Comparison of ENCODE assay signal across 25 cellular contexts in the genomic region with DNA sequence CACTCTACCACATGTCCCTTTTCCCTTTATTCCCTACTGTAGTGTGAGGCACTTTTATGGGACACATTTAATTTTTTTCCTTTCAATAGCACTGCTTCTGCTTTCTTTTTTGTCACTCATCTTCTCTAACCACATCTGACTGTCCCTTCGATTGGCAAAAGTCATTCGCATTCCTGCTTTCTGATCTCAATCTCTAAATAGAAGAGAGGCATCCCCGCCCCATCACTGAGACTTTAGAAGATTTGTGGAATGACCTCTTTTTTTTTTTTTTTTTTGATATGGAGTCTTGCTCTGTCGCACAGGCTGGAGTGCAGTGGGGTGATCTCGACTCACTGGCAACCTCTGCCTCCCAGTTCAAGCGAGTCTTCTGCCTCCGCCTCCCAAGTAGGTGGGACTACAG. TPM values are rescaled to one million over a fixed set of nuclear protein-coding genes. Genes with fewer than 3 reads are reported as not detected.
DNase-seq lines count a peak whose midpoint lies in the region; ATAC-seq and TF ChIP-seq lines count a peak whose summit lies in the region.
"Had no signal": no experiment of that assay in that cellular context is flagged by ENCODE, and none has a peak within 500 bp of the region (broad histone marks: within the 10 kb centered on the region; RNA-seq: fewer than 3 reads in every experiment).

No MANE protein-coding gene starts in this region.

- no peak for ATAC-seq in activated T-cell treated with anti-CD3 and anti-CD28 coated beads, Interleukin-2, amount 50 U/mL, for 4 hours
- ATAC-seq in HG03432 (IDR thresholded peaks at IDR 0.05; ENCODE audit: unreplicated experiment) = peak; percentile 3
- ATAC-seq in effector memory CD8-positive, alpha-beta T cell (replicated peaks) = no peak
- ATAC-seq: A549, HCT116, left cardiac atrium had no signal

- no peak for TF ChIP-seq CTCF in type B pancreatic cell (conservative IDR thresholded peaks at IDR 0.05)

- H3K4me1 Mint-ChIP-seq in activated T-cell treated with anti-CD3 and anti-CD28 coated beads, Interleukin-2, amount 50 U/mL, for 4 hours (ENCODE audit: low read depth) = peaks cover 83% of the 10 kb centered on the region
- H3K4me1 Mint-ChIP-seq in effector memory CD8-positive, alpha-beta T cell (ENCODE audit: low read depth in 2 of 2) = peaks cover 42 to 75% of the 10 kb centered on the region in 2 donors
- H3K4me1 Mint-ChIP-seq in type B pancreatic cell (ENCODE audit: unreplicated experiment) = peaks cover 45% of the 10 kb centered on the region

- peaks cover 12% of the 10 kb centered on the region for H3K36me3 Mint-ChIP-seq in activated T-cell treated with anti-CD3 and anti-CD28 coated beads, Interleukin-2, amount 50 U/mL, for 4 hours (ENCODE audit: insufficient read depth)
- H3K36me3 Mint-ChIP-seq in effector memory CD8-positive, alpha-beta T cell (ENCODE audit: insufficient read depth) = peaks cover 18% of the 10 kb centered on the region
- H3K36me3 Mint-ChIP-seq in type B pancreatic cell = peaks cover 5% of the 10 kb centered on the region
- H3K36me3 Mint-ChIP-seq: immature natural killer cell had no signal

- H3K9me3 Mint-ChIP-seq in activated T-cell treated with anti-CD3 and anti-CD28 coated beads, Interleukin-2, amount 50 U/mL, for 4 hours = no peaks in the 10 kb centered on the region
- no peaks in the 10 kb centered on the region for H3K9me3 Mint-ChIP-seq in effector memory CD8-positive, alpha-beta T cell
- no peaks in the 10 kb centered on the region for H3K9me3 Mint-ChIP-seq in type B pancreatic cell
- H3K9me3 Mint-ChIP-seq: activated CD4-positive, alpha-beta T cell treated with anti-CD3 and anti-CD28 coated beads, Interleukin-2, amount 10 ng/mL, durations not matched to agents 7 days and 5 days; activated naive CD4-positive, alpha-beta T cell treated with anti-CD3 and anti-CD28 coated beads for 36 hours; CD8-positive, alpha-beta memory T cell; immature natural killer cell; neural crest cell had no signal

- H3K27me3 Mint-ChIP-seq in activated T-cell treated with anti-CD3 and anti-CD28 coated beads, Interleukin-2, amount 50 U/mL, for 4 hours (ENCODE audit: low read depth) = no peaks in the 10 kb centered on the region
- H3K27me3 Mint-ChIP-seq in effector memory CD8-positive, alpha-beta T cell = no peaks in the 10 kb centered on the region
- H3K27me3 Mint-ChIP-seq in type B pancreatic cell = no peaks in the 10 kb centered on the region
- H3K27me3 Mint-ChIP-seq: activated CD4-positive, alpha-beta T cell treated with anti-CD3 and anti-CD28 coated beads, Interleukin-2, amount 10 ng/mL, durations not matched to agents 7 days and 5 days; CD8-positive, alpha-beta memory T cell had no signal

- peak overlapping the region; percentile 16 for H3K4me3 Mint-ChIP-seq in activated T-cell treated with anti-CD3 and anti-CD28 coated beads, Interleukin-2, amount 50 U/mL, for 4 hours
- H3K4me3 Mint-ChIP-seq in effector memory CD8-positive, alpha-beta T cell = peak overlapping the region; percentile 13 to 14
- H3K4me3 Mint-ChIP-seq in type B pancreatic cell = no peak overlapping the region
- H3K4me3 Mint-ChIP-seq: activated CD4-positive, alpha-beta T cell treated with anti-CD3 and anti-CD28 coated beads, Interleukin-2, amount 10 ng/mL, durations not matched to agents 7 days and 5 days; activated naive CD4-positive, alpha-beta T cell treated with anti-CD3 and anti-CD28 coated beads for 36 hours; immature natural killer cell; neural crest cell had no signal

- peak overlapping the region in 1 of 2 donors; percentile 73 for H3K27ac Mint-ChIP-seq in effector memory CD8-positive, alpha-beta T cell
- H3K27ac Mint-ChIP-seq in type B pancreatic cell = peak overlapping the region; percentile 41
- H3K27ac Mint-ChIP-seq: activated CD4-positive, alpha-beta T cell treated with anti-CD3 and anti-CD28 coated beads, Interleukin-2, amount 10 ng/mL, durations not matched to agents 7 days and 5 days; activated naive CD4-positive, alpha-beta T cell treated with anti-CD3 and anti-CD28 coated beads for 36 hours had no signal

- DNase-seq in activated T-cell treated with anti-CD3 and anti-CD28 coated beads, Interleukin-2, amount 50 U/mL, for 4 hours = no peak
- no peak for DNase-seq in activated T-cell treated with anti-CD3 and anti-CD28 coated beads, Interleukin-2, amount 50 U/mL, for 48 hours
- DNase-seq in effector memory CD8-positive, alpha-beta T cell = no peak
- DNase-seq in type B pancreatic cell (ENCODE audit: extremely low spot score, unreplicated experiment) = no peak
- no peak for DNase-seq in amniotic stem cell (lab: John Stamatoyannopoulos, UW)
- no peak for DNase-seq in NCI-H1417 treated with DMSO at 0.1 percent for 48 hours (lab: John Stamatoyannopoulos, UW)
- no peak for DNase-seq in occipital lobe (lab: John Stamatoyannopoulos, UW)
- DNase-seq: activated CD4-positive, alpha-beta T cell treated with anti-CD3 and anti-CD28 coated beads, Interleukin-2, amount 10 ng/mL, durations not matched to agents 7 days and 5 days; activated naive CD4-positive, alpha-beta T cell treated with anti-CD3 and anti-CD28 coated beads for 36 hours; anterior cingulate cortex; CD8-positive, alpha-beta memory T cell; effector CD4-positive, alpha-beta T cell; immature natural killer cell; left cardiac atrium; mammary epithelial cell; NCI-H446 treated with DMSO at 0.1 percent for 48 hours; NCI-H774; SIG-M5; stimulated activated naive CD4-positive, alpha-beta T cell treated with Interleukin-2 at 50 U/mL for 16 hours; T1000; WERI-Rb-1 had no signal

RNA-seq across cellular contexts. Expression of a gene that starts 9.1 kb away (rescaled TPM):
- 10 to 100 TPM; 26.5 to 46.3 (median 38.2) TPM for total RNA-seq in activated T-cell treated with anti-CD3 and anti-CD28 coated beads, Interleukin-2, amount 50 U/mL, for 4 hours
- total RNA-seq in type B pancreatic cell (ENCODE audit: low replicate concordance) (40.2 and 61.1 TPM in 2 replicates), occipital lobe (177 TPM)
